In genomic region chr7:117127585-117128168, GRCh38 we compare ENCODE assay signal across 8 cellular contexts.
DNase-seq lines count a peak whose midpoint lies in the region; ATAC-seq and TF ChIP-seq lines count a peak whose summit lies in the region.

No MANE protein-coding gene starts in this region.

- TF ChIP-seq CTCF in astrocyte of the spinal cord (IDR thresholded peaks at IDR 0.05; ENCODE audit: low read depth, low read length) = peak; percentile 70

- no peaks in the 10 kb centered on the region for H3K27me3 ChIP-seq in SJCRH30

- H3K36me3 ChIP-seq in SJCRH30 = 0 out of 2 replicates have a peak, but pooled peaks cover 4% of the 10 kb centered on the region

- peak; percentile 21 for DNase-seq in Caki2 (ENCODE audit: low read depth)
- peak; percentile 71 for DNase-seq in LoVo (ENCODE audit: low spot score)
- DNase-seq in SJCRH30 = peak; percentile 42 to 82
- DNase-seq in astrocyte of the spinal cord (ENCODE audit: low read depth, low spot score) = peak; percentile 73
- DNase-seq in kidney tubule cell (ENCODE audit: low spot score) = peak; percentile 57
- peak; percentile 7 to 18 for DNase-seq in stimulated activated CD8-positive, alpha-beta memory T cell treated with anti-CD3 and anti-CD28 coated beads, Interleukin-2, amount 100 ng/mL, for 48 hours (ENCODE audit: low read depth in 2 of 2)
- DNase-seq in GOT3 (lab: John Stamatoyannopoulos, UW) = no peak

- H3K4me3 ChIP-seq in SJCRH30 (no peak overlapping the region), astrocyte of the spinal cord (ENCODE audit: low read depth, low read length) (no peak overlapping the region)

- no peaks in the 10 kb centered on the region for H3K9me3 ChIP-seq in SJCRH30 (replicated peaks)

- H3K27ac ChIP-seq in SJCRH30 = no peak overlapping the region

- ATAC-seq in GM19395 (IDR thresholded peaks at IDR 0.05; ENCODE audit: unreplicated experiment) = peak; percentile 78

- in situ Hi-C loops in Caki2 (cut with HindIII; ENCODE audit: low pct_unique_long_range_greater_than_20kb, low sequenced_read_pairs) = no loop called here
- in situ Hi-C loops in astrocyte of the spinal cord (cut with HindIII; ENCODE audit: low sequenced_read_pairs) = no loop called here

- peaks cover 35% of the 10 kb centered on the region for H3K4me1 ChIP-seq in SJCRH30
